In genomic region chr6:41757931-41758640, GRCh38 we compare ENCODE assay signal across 1 cellular context.
TF ChIP-seq lines count a peak whose summit lies in the region.

No MANE protein-coding gene starts in this region.

TF ChIP-seq in HCT116, 20 proteins besides CTCF, POLR2A, EP300 and RAD21:
- TF ChIP-seq MAX (IDR thresholded peaks at IDR 0.05): no peak
- no peak for TF ChIP-seq CBX3 (IDR thresholded peaks at IDR 0.05; ENCODE audit: low read depth)
- peak; percentile 42; the same call in 1 of the 2 replicates for TF ChIP-seq EGR1 (IDR thresholded peaks at IDR 0.05; ENCODE audit: low read depth)
- no peak for TF ChIP-seq JUND (IDR thresholded peaks at IDR 0.05)
- no peak for TF ChIP-seq SRF (IDR thresholded peaks at IDR 0.05; ENCODE audit: low read depth)
TF ChIP-seq in HCT116: peak in this region for 1.
